ENCODE assay signal across 8 cellular contexts in the genomic region with DNA sequence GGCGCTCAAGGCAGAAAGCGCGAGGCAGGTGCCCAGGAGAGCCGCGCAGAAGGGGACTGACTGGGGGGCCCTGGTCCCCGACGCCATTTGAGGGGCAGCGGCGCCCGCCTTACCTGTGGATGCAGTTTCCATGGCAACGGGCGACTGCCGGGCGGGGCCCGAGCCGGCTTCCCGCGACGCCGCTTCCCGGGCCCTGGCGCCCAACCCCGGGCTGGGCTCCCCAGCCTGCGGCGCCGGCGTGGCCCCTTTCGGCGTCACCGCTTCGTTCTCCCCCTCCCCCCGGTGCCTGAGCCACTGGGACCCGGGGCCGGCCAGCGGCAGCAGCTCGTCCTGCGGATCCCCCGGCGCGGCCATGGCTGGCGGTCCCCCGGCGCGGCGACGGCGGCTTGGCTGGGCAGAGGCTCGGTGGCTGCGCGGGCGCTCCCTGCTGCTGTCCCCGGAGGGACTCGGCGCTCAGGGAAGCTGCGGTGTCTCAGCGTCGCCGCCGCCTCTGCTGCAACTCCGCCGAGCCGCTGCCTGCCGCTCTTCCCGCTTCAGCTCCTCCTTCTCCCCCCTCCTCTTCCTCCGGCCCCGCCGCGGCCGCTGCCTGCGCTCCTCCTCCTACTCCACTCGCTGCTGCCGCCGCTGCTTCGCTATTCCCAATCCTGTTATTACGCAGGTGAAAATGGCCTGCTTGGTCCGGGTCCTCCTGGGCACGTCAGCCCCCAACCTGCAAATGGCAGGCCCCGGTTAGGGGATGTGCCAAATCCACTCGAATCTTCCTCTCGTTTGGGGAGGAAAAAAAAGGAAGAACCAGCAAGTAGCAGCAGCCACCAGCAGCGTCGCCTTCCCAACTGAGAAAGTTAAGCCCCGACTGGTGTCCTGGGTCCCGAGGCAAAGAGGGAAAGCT. TPM values are rescaled to one million over a fixed set of nuclear protein-coding genes. Genes with fewer than 3 reads are reported as not detected.
DNase-seq lines count a peak whose midpoint lies in the region; ATAC-seq, FAIRE-seq and TF ChIP-seq lines count a peak whose summit lies in the region.

RTN1 (minus strand) TSS at position 500 of the 889 bp plus-strand sequence; CDS start at position 354, 146 bp downstream.

- peak; percentile 55 for ATAC-seq in GM18505 (IDR thresholded peaks at IDR 0.05; ENCODE audit: unreplicated experiment)
- peak; percentile 89 for ATAC-seq in HG03432 (IDR thresholded peaks at IDR 0.05; ENCODE audit: unreplicated experiment)

- DNase-seq in AG08395 (ENCODE audit: low spot score) (peak; percentile 20), NCI-H774 (lab: John Stamatoyannopoulos, UW) (peak; percentile 25), cardiac septum (ENCODE audit: low spot score) (peak; percentile 85), nucleus accumbens (lab: John Stamatoyannopoulos, UW) (peak in 55 of 56 donors; percentile 15 to 88 (median 71)), RCC 7860 (ENCODE audit: low spot score) (no peak)
- peak; percentile 41 for DNase-seq in activated naive CD8-positive, alpha-beta T cell treated with anti-CD3 and anti-CD28 coated beads for 36 hours

- H3K27me3 Mint-ChIP-seq in activated naive CD8-positive, alpha-beta T cell treated with anti-CD3 and anti-CD28 coated beads for 36 hours: peaks cover 60% of the 10 kb centered on the region

- peak within 1 kb of the TSS; percentile 78 for H3K4me3 Mint-ChIP-seq in activated naive CD8-positive, alpha-beta T cell treated with anti-CD3 and anti-CD28 coated beads for 36 hours

- no peak for FAIRE-seq in RCC 7860 (lab: Jason Lieb, UNC)

- TF ChIP-seq POLR2A in GM18505 (IDR thresholded peaks at IDR 0.05; ENCODE audit: borderline replicate concordance, extremely low read depth, insufficient read depth, insufficient read length): no peak

- intact Hi-C loops in cardiac septum (cut with DNase I): no loop called here

- no peak within 1 kb of the TSS for H3K27ac Mint-ChIP-seq in activated naive CD8-positive, alpha-beta T cell treated with anti-CD3 and anti-CD28 coated beads for 36 hours

- H3K36me3 Mint-ChIP-seq in activated naive CD8-positive, alpha-beta T cell treated with anti-CD3 and anti-CD28 coated beads for 36 hours: no peaks in the 10 kb centered on the region

- peaks cover 3% of the 10 kb centered on the region for H3K4me1 Mint-ChIP-seq in activated naive CD8-positive, alpha-beta T cell treated with anti-CD3 and anti-CD28 coated beads for 36 hours

- H3K9me3 Mint-ChIP-seq in activated naive CD8-positive, alpha-beta T cell treated with anti-CD3 and anti-CD28 coated beads for 36 hours: no peaks in the 10 kb centered on the region

RNA-seq across cellular contexts. Expression of gene RTN1, which starts in this region (rescaled TPM):
- total RNA-seq in activated naive CD8-positive, alpha-beta T cell treated with anti-CD3 and anti-CD28 coated beads for 36 hours: not detected
- total RNA-seq in cardiac septum: 0.97 TPM

Comparison
In these comparisons a context has a peak if more than half of its experiments do, and no peak if none do; other contexts are left out.
1. Peak in DNase-seq in activated naive CD8-positive, alpha-beta T cell treated with anti-CD3 and anti-CD28 coated beads for 36 hours; RNA of the gene not detected or under 1 TPM.
2. Peak in DNase-seq in cardiac septum; RNA of the gene not detected or under 1 TPM.